Comparison of ENCODE assay signal across 9 cellular contexts in the genomic region with DNA sequence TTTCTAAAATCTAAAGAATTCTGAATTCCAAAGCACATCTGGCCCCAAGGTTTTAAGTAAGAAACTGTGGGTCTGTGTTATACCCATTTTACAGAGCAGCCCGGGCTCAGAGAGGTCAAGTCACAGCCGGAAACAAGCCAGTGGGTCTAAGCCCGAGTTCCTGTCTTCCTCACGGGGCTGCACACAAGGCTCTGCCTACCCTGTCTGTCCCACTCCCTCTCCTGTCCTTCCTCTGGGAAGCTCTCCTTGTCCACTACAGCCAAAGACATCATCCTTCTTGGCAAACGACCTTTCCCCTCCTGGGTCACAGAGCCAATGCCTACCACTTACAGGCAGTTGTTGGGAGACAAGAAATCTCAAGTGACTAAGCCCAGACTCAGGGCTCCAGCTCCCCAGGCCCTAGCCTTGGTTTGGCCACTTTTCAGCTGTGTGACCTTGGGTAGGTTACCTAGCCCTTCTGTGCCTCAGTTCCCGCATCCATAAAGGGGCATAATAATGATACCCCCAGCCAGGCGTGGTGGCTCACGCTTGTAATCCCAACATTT. TPM values are rescaled to one million over a fixed set of nuclear protein-coding genes. Genes with fewer than 3 reads are reported as not detected.
DNase-seq lines count a peak whose midpoint lies in the region; ATAC-seq and TF ChIP-seq lines count a peak whose summit lies in the region.
"Had no signal": no experiment of that assay in that cellular context is flagged by ENCODE, and none has a peak within 500 bp of the region (broad histone marks: within the 10 kb centered on the region; RNA-seq: fewer than 3 reads in every experiment).

No MANE protein-coding gene starts in this region.

- H3K4me3 ChIP-seq in cardiac muscle cell (no peak overlapping the region), mucosa of stomach (ENCODE audit: low read length) (no peak overlapping the region), uterus (no peak overlapping the region)

- DNase-seq in cardiac muscle cell (ENCODE audit: low read depth in 1 of 2, low spot score in 1 of 2) = peak in 1 of 2 donors; percentile 32
- no peak for DNase-seq in Right ventricle myocardium inferior (ENCODE audit: missing footprints)
- DNase-seq in dermis blood vessel endothelial cell = peak; percentile 13
- DNase-seq in uterus = no peak
- no peak for DNase-seq in stimulated activated CD4-positive, alpha-beta T cell treated with anti-CD3 and anti-CD28 coated beads, Interleukin-4, amount 100 ng/mL, for 1 hour
- DNase-seq in NCI-H524 treated with DMSO at 0.1 percent for 48 hours (lab: John Stamatoyannopoulos, UW) = no peak
- DNase-seq in iPS-NIHi7 (ENCODE audit: extremely low spot score) = no peak
- DNase-seq: CD4-positive, CD25-positive, alpha-beta regulatory T cell had no signal

- H3K27me3 ChIP-seq in cardiac muscle cell = no peaks in the 10 kb centered on the region
- H3K27me3 ChIP-seq in mucosa of stomach (ENCODE audit: control insufficient read depth, insufficient read depth, low read length) = no peaks in the 10 kb centered on the region
- no peaks in the 10 kb centered on the region for H3K27me3 ChIP-seq in uterus

- H3K36me3 ChIP-seq in cardiac muscle cell = no peaks in the 10 kb centered on the region
- no peaks in the 10 kb centered on the region for H3K36me3 ChIP-seq in mucosa of stomach (ENCODE audit: control insufficient read depth, insufficient read depth, low read length)
- H3K36me3 ChIP-seq in uterus = no peaks in the 10 kb centered on the region

- no peaks in the 10 kb centered on the region for H3K9me3 ChIP-seq in cardiac muscle cell (ENCODE audit: low read depth)
- H3K9me3 ChIP-seq in mucosa of stomach (ENCODE audit: control insufficient read depth, low read length) = no peaks in the 10 kb centered on the region
- no peaks in the 10 kb centered on the region for H3K9me3 ChIP-seq in uterus

- H3K9ac ChIP-seq in mucosa of stomach (ENCODE audit: low read length) = peak overlapping the region; percentile 60

- intact Hi-C loops in Right ventricle myocardium inferior (cut with DNase I) = loop anchor here (2.0 kb wide), 1 partner anchor 56 kb away; a partner anchor contains a TSS
- intact Hi-C loops in uterus (cut with DNase I; ENCODE audit: low total_unique reads) = no loop called here

- peak overlapping the region; percentile 78 for H3K27ac ChIP-seq in cardiac muscle cell
- H3K27ac ChIP-seq in uterus = peak overlapping the region; percentile 70 to 73

- no peak for ATAC-seq in Right ventricle myocardium inferior

- TF ChIP-seq CTCF in cardiac muscle cell (IDR thresholded peaks at IDR 0.05; ENCODE audit: low read depth, low read length) = no peak
- TF ChIP-seq CTCF in uterus (IDR thresholded peaks at IDR 0.05) = no peak

- TF ChIP-seq POLR2A in uterus (IDR thresholded peaks at IDR 0.05) = no peak

- H3K4me1 ChIP-seq in cardiac muscle cell (ENCODE audit: low read depth) (peaks cover 8% of the 10 kb centered on the region), mucosa of stomach (ENCODE audit: control insufficient read depth, insufficient read depth, low read length) (peaks cover 27% of the 10 kb centered on the region), uterus (peaks cover 0 to 7% of the 10 kb centered on the region in 2 donors)

RNA-seq across cellular contexts. Expression of a gene that starts 55.6 kb away (rescaled TPM):
- total RNA-seq in cardiac muscle cell (2.9 and 3.6 TPM in 2 replicates), Right ventricle myocardium inferior (14.4 TPM), dermis blood vessel endothelial cell (3.2 and 4.1 TPM in 2 replicates), uterus (10 to 100 TPM in 1 of 4 donors, 1 to 10 TPM in 3; 1.0 to 22.1 (median 4.9) TPM)
- 1.3 and 3.7 TPM in 2 replicates for polyA plus RNA-seq in cardiac muscle cell
